In the genomic region with DNA sequence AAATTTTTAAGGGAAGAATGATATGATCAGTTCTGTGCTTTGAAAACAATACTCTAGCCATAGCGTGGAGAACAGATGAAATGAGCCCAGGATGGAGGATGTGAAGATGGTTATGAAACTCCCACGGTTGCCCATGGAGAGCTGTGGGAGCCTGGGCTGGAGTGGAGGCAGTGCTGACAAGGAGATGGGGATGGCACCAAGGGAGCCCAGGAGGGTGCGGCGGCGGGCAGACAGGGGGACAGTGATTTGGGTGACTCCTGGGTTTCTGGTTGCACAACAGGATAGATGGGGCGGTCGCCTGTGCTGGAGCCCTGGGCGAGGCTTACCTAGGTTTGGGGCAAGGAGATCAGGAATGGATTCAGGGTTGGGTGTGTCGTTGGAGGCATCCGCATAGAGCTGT, we compare ENCODE assay signal across 30 cellular contexts.
"Had no signal": no experiment of that assay in that cellular context is flagged by ENCODE, and none has a peak within 500 bp of the region (broad histone marks: within the 10 kb centered on the region; RNA-seq: fewer than 3 reads in every experiment).

No MANE protein-coding gene starts in this region.

- H3K4me3 Mint-ChIP-seq: activated CD4-positive, alpha-beta memory T cell treated with anti-CD3 and anti-CD28 coated beads for 36 hours; activated CD4-positive, alpha-beta T cell treated with anti-CD3 and anti-CD28 coated beads for 36 hours; activated CD4-positive, alpha-beta T cell treated with anti-CD3 and anti-CD28 coated beads, Interleukin-2, amount 10 ng/mL, durations not matched to agents 24 days and 14 days; activated CD8-positive, alpha-beta memory T cell treated with anti-CD3 and anti-CD28 coated beads, Interleukin-2, amount 10 ng/mL, durations not matched to agents 7 days and 5 days; activated CD8-positive, alpha-beta T cell treated with anti-CD3 and anti-CD28 coated beads, Interleukin-2, amount 10 ng/mL, durations not matched to agents 7 days and 5 days; activated naive CD4-positive, alpha-beta T cell treated with anti-CD3 and anti-CD28 coated beads, Interleukin-2, amount 10 ng/mL, durations not matched to agents 7 days and 5 days; activated naive CD8-positive, alpha-beta T cell treated with anti-CD3 and anti-CD28 coated beads, Interleukin-2, amount 10 ng/mL, durations not matched to agents 7 days and 5 days; activated T-cell treated with anti-CD3 and anti-CD28 coated beads, Interleukin-2, amount 50 U/mL, for 72 hours; brain; dendritic cell treated with granulocyte-macrophage colony-stimulating factor and Interleukin-4, amounts not matched to agents 40 ng/mL and 50 ng/mL, for 4 days had no signal

- H3K4me3 ChIP-seq: ascending aorta, breast epithelium, cardiac muscle cell, coronary artery, dorsolateral prefrontal cortex, esophagus muscularis mucosa, gastroesophageal sphincter had no signal

- H3K9me3 Mint-ChIP-seq: activated CD4-positive, alpha-beta memory T cell treated with anti-CD3 and anti-CD28 coated beads for 36 hours; activated CD4-positive, alpha-beta T cell treated with anti-CD3 and anti-CD28 coated beads, Interleukin-2, amount 10 ng/mL, durations not matched to agents 24 days and 14 days; activated naive CD4-positive, alpha-beta T cell treated with anti-CD3 and anti-CD28 coated beads, Interleukin-2, amount 10 ng/mL, durations not matched to agents 7 days and 5 days; activated naive CD4-positive, alpha-beta T cell treated with anti-CD3 and anti-CD28 coated beads, Interleukin-2, amount 50 U/mL, for 72 hours; activated naive CD8-positive, alpha-beta T cell treated with anti-CD3 and anti-CD28 coated beads, Interleukin-2, amount 10 ng/mL, durations not matched to agents 7 days and 5 days; activated T-cell treated with anti-CD3 and anti-CD28 coated beads, Interleukin-2, amount 50 U/mL, for 72 hours; dendritic cell treated with granulocyte-macrophage colony-stimulating factor and Interleukin-4, amounts not matched to agents 40 ng/mL and 50 ng/mL, for 4 days had no signal

- H3K27me3 ChIP-seq: ascending aorta, breast epithelium, gastroesophageal sphincter had no signal

- DNase-seq: activated CD4-positive, alpha-beta memory T cell treated with anti-CD3 and anti-CD28 coated beads for 36 hours; activated CD4-positive, alpha-beta T cell treated with anti-CD3 and anti-CD28 coated beads for 36 hours; activated CD4-positive, alpha-beta T cell treated with anti-CD3 and anti-CD28 coated beads, Interleukin-2, amount 10 ng/mL, durations not matched to agents 24 days and 14 days; activated CD4-positive, CD25-positive, alpha-beta regulatory T cell; activated CD4-positive, CD25-positive, alpha-beta regulatory T cell treated with anti-CD3 and anti-CD28 coated beads, Interleukin-2, amount 50 U/mL, for 72 hours; activated CD8-positive, alpha-beta memory T cell treated with anti-CD3 and anti-CD28 coated beads, Interleukin-2, amount 10 ng/mL, durations not matched to agents 7 days and 5 days; activated CD8-positive, alpha-beta memory T cell treated with anti-CD3 and anti-CD28 coated beads, Interleukin-2, amount 50 U/mL, for 4 hours; activated CD8-positive, alpha-beta T cell treated with anti-CD3 and anti-CD28 coated beads, Interleukin-2, amount 10 ng/mL, durations not matched to agents 7 days and 5 days; activated gamma-delta T cell; activated naive CD4-positive, alpha-beta T cell; activated naive CD4-positive, alpha-beta T cell treated with anti-CD3 and anti-CD28 coated beads, Interleukin-2, amount 10 ng/mL, durations not matched to agents 7 days and 5 days; activated naive CD8-positive, alpha-beta T cell treated with anti-CD3 and anti-CD28 coated beads, Interleukin-2, amount 10 ng/mL, durations not matched to agents 7 days and 5 days; activated T-cell treated with anti-CD3 and anti-CD28 coated beads, Interleukin-2, amount 50 U/mL, for 1 hour; activated T-cell treated with anti-CD3 and anti-CD28 coated beads, Interleukin-2, amount 50 U/mL, for 72 hours; central memory CD4-positive, alpha-beta T cell; cerebellar nuclear complex; dorsolateral prefrontal cortex; effector memory CD4-positive, alpha-beta T cell; erythroblast; foreskin melanocyte; T-helper 2 cell had no signal

- H3K27me3 Mint-ChIP-seq: activated CD4-positive, alpha-beta T cell treated with anti-CD3 and anti-CD28 coated beads for 36 hours; brain had no signal

- H3K4me1 Mint-ChIP-seq: activated CD4-positive, alpha-beta T cell treated with anti-CD3 and anti-CD28 coated beads for 36 hours; activated CD4-positive, alpha-beta T cell treated with anti-CD3 and anti-CD28 coated beads, Interleukin-2, amount 10 ng/mL, durations not matched to agents 24 days and 14 days; activated CD8-positive, alpha-beta memory T cell treated with anti-CD3 and anti-CD28 coated beads, Interleukin-2, amount 10 ng/mL, durations not matched to agents 7 days and 5 days; activated naive CD4-positive, alpha-beta T cell treated with anti-CD3 and anti-CD28 coated beads, Interleukin-2, amount 10 ng/mL, durations not matched to agents 7 days and 5 days; activated naive CD8-positive, alpha-beta T cell treated with anti-CD3 and anti-CD28 coated beads, Interleukin-2, amount 10 ng/mL, durations not matched to agents 7 days and 5 days had no signal

- H3K27ac ChIP-seq: ascending aorta, breast epithelium, cardiac muscle cell, coronary artery, dorsolateral prefrontal cortex, esophagus muscularis mucosa, gastroesophageal sphincter had no signal

- H3K36me3 Mint-ChIP-seq: activated CD4-positive, alpha-beta memory T cell treated with anti-CD3 and anti-CD28 coated beads for 36 hours; activated CD8-positive, alpha-beta memory T cell treated with anti-CD3 and anti-CD28 coated beads, Interleukin-2, amount 10 ng/mL, durations not matched to agents 7 days and 5 days; activated naive CD4-positive, alpha-beta T cell treated with anti-CD3 and anti-CD28 coated beads, Interleukin-2, amount 10 ng/mL, durations not matched to agents 7 days and 5 days; activated naive CD4-positive, alpha-beta T cell treated with anti-CD3 and anti-CD28 coated beads, Interleukin-2, amount 50 U/mL, for 72 hours; activated naive CD8-positive, alpha-beta T cell treated with anti-CD3 and anti-CD28 coated beads, Interleukin-2, amount 10 ng/mL, durations not matched to agents 7 days and 5 days had no signal

- ATAC-seq: activated CD4-positive, alpha-beta T cell treated with anti-CD3 and anti-CD28 coated beads for 36 hours; activated CD8-positive, alpha-beta memory T cell treated with anti-CD3 and anti-CD28 coated beads, Interleukin-2, amount 10 ng/mL, durations not matched to agents 7 days and 5 days; activated CD8-positive, alpha-beta T cell treated with anti-CD3 and anti-CD28 coated beads, Interleukin-2, amount 10 ng/mL, durations not matched to agents 7 days and 5 days; activated naive CD4-positive, alpha-beta T cell treated with anti-CD3 and anti-CD28 coated beads, Interleukin-2, amount 50 U/mL, for 72 hours; activated T-cell treated with anti-CD3 and anti-CD28 coated beads, Interleukin-2, amount 50 U/mL, for 72 hours; gastroesophageal sphincter had no signal

- H3K4me1 ChIP-seq: ascending aorta, breast epithelium, esophagus muscularis mucosa, gastroesophageal sphincter had no signal

- H3K9me3 ChIP-seq: ascending aorta, breast epithelium, esophagus muscularis mucosa, gastroesophageal sphincter had no signal

- H3K27ac Mint-ChIP-seq: activated CD4-positive, alpha-beta memory T cell treated with anti-CD3 and anti-CD28 coated beads for 36 hours; activated CD4-positive, alpha-beta T cell treated with anti-CD3 and anti-CD28 coated beads for 36 hours; activated CD4-positive, alpha-beta T cell treated with anti-CD3 and anti-CD28 coated beads, Interleukin-2, amount 10 ng/mL, durations not matched to agents 24 days and 14 days; activated CD8-positive, alpha-beta memory T cell treated with anti-CD3 and anti-CD28 coated beads, Interleukin-2, amount 10 ng/mL, durations not matched to agents 7 days and 5 days; activated CD8-positive, alpha-beta T cell treated with anti-CD3 and anti-CD28 coated beads, Interleukin-2, amount 10 ng/mL, durations not matched to agents 7 days and 5 days; activated naive CD4-positive, alpha-beta T cell treated with anti-CD3 and anti-CD28 coated beads, Interleukin-2, amount 10 ng/mL, durations not matched to agents 7 days and 5 days; activated naive CD4-positive, alpha-beta T cell treated with anti-CD3 and anti-CD28 coated beads, Interleukin-2, amount 50 U/mL, for 72 hours; activated naive CD8-positive, alpha-beta T cell treated with anti-CD3 and anti-CD28 coated beads, Interleukin-2, amount 10 ng/mL, durations not matched to agents 7 days and 5 days; activated T-cell treated with anti-CD3 and anti-CD28 coated beads, Interleukin-2, amount 50 U/mL, for 72 hours; dendritic cell treated with granulocyte-macrophage colony-stimulating factor and Interleukin-4, amounts not matched to agents 40 ng/mL and 50 ng/mL, for 4 days had no signal

- H3K36me3 ChIP-seq: ascending aorta, breast epithelium, cardiac muscle cell, esophagus muscularis mucosa, gastroesophageal sphincter had no signal
